ENCODE assay signal across 12 cellular contexts in genomic region chr14:64745511-64746041, GRCh38. TPM values are rescaled to one million over a fixed set of nuclear protein-coding genes. Genes with fewer than 3 reads are reported as not detected.
DNase-seq lines count a peak whose midpoint lies in the region; ATAC-seq and TF ChIP-seq lines count a peak whose summit lies in the region.
"Had no signal": no experiment of that assay in that cellular context is flagged by ENCODE, and none has a peak within 500 bp of the region (broad histone marks: within the 10 kb centered on the region; RNA-seq: fewer than 3 reads in every experiment).

No MANE protein-coding gene starts in this region.

- no peaks in the 10 kb centered on the region for H3F3A ChIP-seq in MM.1S (ENCODE audit: insufficient read depth, low read length)

- H3K9ac ChIP-seq in MM.1S (ENCODE audit: low read length), result no peak overlapping the region

- ATAC-seq in sciatic nerve, result peak; percentile 65
- no peak for ATAC-seq in GM19455 (IDR thresholded peaks at IDR 0.05; ENCODE audit: unreplicated experiment)
- no peak for ATAC-seq in HG03097 (IDR thresholded peaks at IDR 0.05; ENCODE audit: low FRiP score, unreplicated experiment)

- H3K79me2 ChIP-seq in MM.1S (ENCODE audit: low read length), result no peaks in the 10 kb centered on the region

- H2AFZ ChIP-seq in MM.1S (ENCODE audit: low read length), result no peak overlapping the region

- H3K27ac ChIP-seq in caudate nucleus (ENCODE audit: low read depth, low read length), result peak overlapping the region; percentile 55
- H3K27ac ChIP-seq in MM.1S (ENCODE audit: low read length), result no peak overlapping the region
- H3K27ac ChIP-seq: pancreas had no signal

- H3K4me2 ChIP-seq in MM.1S (ENCODE audit: low read depth, low read length), result no peak overlapping the region

- no peaks in the 10 kb centered on the region for H4K20me1 ChIP-seq in MM.1S (ENCODE audit: insufficient read depth, low read length)

- no peaks in the 10 kb centered on the region for H3K4me1 ChIP-seq in MM.1S (ENCODE audit: low read length)
- H3K4me1 ChIP-seq: pancreas had no signal

- no peak for TF ChIP-seq CTCF in MM.1S (IDR thresholded peaks at IDR 0.05; ENCODE audit: low read length)

- H3K4me3 ChIP-seq in MM.1S (ENCODE audit: low read length), result no peak overlapping the region
- H3K4me3 ChIP-seq: pancreas had no signal

- no peaks in the 10 kb centered on the region for H3K27me3 ChIP-seq in MM.1S (replicated peaks; ENCODE audit: insufficient read depth, low read length)
- H3K27me3 ChIP-seq: pancreas had no signal

- H3K9me3 ChIP-seq in MM.1S (replicated peaks; ENCODE audit: insufficient read depth, low read length), result no peaks in the 10 kb centered on the region
- H3K9me3 ChIP-seq: pancreas had no signal

- DNase-seq in ELR (ENCODE audit: low read depth) (peak; percentile 19), caudate nucleus (lab: John Stamatoyannopoulos, UW) (peak in 3 of 61 donors; percentile 11 to 28 (median 16)), kidney glomerular epithelial cell (lab: John Stamatoyannopoulos, UW) (peak; percentile 79), sciatic nerve (ENCODE audit: low spot score) (no peak), MM.1S (no peak), SIG-M5 treated with dmso at 0.1 percent for 504 hours (lab: John Stamatoyannopoulos, UW; ENCODE audit: unreplicated experiment) (no peak)
- DNase-seq: activated T-cell treated with anti-CD3 and anti-CD28 coated beads, Interleukin-2, amount 50 U/mL, for 1 hour; GDM1; NCI-H187 had no signal

- no peaks in the 10 kb centered on the region for H3K9me2 ChIP-seq in MM.1S (replicated peaks; ENCODE audit: insufficient read depth, low read length)

- intact Hi-C loops in sciatic nerve (cut with DNase I), result no loop called here

- no peaks in the 10 kb centered on the region for H3K36me3 ChIP-seq in MM.1S (replicated peaks; ENCODE audit: insufficient read depth, low read length)

RNA-seq across cellular contexts. Expression of gene PLEKHG3, which starts 41.4 kb away (rescaled TPM):
- 101 TPM for total RNA-seq in sciatic nerve

Comparison
In these comparisons a context has a peak if more than half of its experiments do, and no peak if none do; other contexts are left out.
1. DNase-seq: peak in ELR (single experiment) and kidney glomerular epithelial cell (single experiment); none in sciatic nerve (single experiment), MM.1S (single experiment) and SIG-M5 treated with dmso at 0.1 percent for 504 hours (single experiment).